In the genomic region with DNA sequence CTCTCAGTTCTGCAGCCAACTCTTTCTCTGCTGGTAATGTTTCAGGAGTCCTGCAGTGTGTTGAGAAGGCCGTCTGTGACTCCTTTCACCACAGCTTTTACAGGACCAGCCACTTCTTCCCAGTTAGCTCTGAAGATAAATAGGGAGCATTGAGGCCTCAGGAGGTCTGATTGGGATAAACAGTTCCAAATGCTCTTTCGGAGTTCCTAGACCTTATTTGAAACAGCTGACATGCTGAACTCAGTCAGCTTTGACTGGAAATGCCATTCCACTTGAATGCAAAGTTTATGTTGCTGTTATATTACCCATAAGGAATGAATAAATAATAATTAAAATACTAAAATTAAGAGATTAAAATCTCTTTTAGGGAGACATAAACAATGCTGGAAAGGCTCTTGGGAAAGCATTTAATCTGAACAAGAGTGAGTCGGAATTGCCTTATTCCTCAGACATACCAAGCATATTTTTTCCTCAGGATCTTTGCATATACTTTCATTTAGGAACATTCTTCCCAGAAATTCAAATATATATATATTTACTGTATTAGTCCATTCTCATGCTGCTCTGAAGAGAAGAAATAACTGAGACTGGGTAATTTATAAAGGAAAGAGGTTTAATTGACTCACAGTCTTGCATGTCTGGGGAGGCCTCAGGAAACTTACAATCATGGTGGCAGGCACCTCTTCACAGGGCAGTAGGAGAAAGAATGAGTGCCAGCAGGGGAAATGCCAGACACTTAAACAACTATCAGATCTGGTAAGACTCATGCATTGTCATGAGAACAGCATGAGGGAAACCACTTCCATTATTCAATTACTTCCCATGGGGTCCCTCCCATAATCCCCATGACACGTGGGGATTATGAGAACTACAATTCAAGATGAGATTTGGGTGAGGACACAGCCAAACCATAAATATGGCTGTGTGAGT, we compare ENCODE assay signal across 14 cellular contexts.
"Had no signal": no experiment of that assay in that cellular context is flagged by ENCODE, and none has a peak within 500 bp of the region (broad histone marks: within the 10 kb centered on the region; RNA-seq: fewer than 3 reads in every experiment).

No MANE protein-coding gene starts in this region.

- H3K36me3 ChIP-seq: pancreas had no signal

- H3K4me3 ChIP-seq: mucosa of descending colon, pancreas had no signal

- DNase-seq: effector memory CD8-positive, alpha-beta T cell; foreskin fibroblast; kidney; left cardiac atrium; mucosa of descending colon; occipital lobe; pancreas; right cardiac atrium; small intestine; stimulated activated CD4-positive, alpha-beta T cell treated with anti-CD3 and anti-CD28 coated beads, Interleukin-2, amount 100 ng/mL, for 48 hours; stimulated activated naive CD4-positive, alpha-beta T cell treated with Interleukin-2 at 50 U/mL for 16 hours had no signal

- H3K4me3 Mint-ChIP-seq: effector memory CD8-positive, alpha-beta T cell; natural killer cell treated with Interleukin-12 subunit alpha and Interleukin-12 subunit beta and Interleukin-15 and Interleukin-18, amount 100 ng/mL, for 72 hours; type B pancreatic cell had no signal

- ATAC-seq: effector memory CD8-positive, alpha-beta T cell; left cardiac atrium; mucosa of descending colon; natural killer cell treated with Interleukin-12 subunit alpha and Interleukin-12 subunit beta and Interleukin-15 and Interleukin-18, amount 100 ng/mL, for 72 hours; pancreas; right cardiac atrium had no signal

- H3K36me3 Mint-ChIP-seq: natural killer cell treated with Interleukin-12 subunit alpha and Interleukin-12 subunit beta and Interleukin-15 and Interleukin-18, amount 100 ng/mL, for 72 hours; type B pancreatic cell had no signal

- H3K27ac Mint-ChIP-seq: effector memory CD8-positive, alpha-beta T cell; natural killer cell treated with Interleukin-12 subunit alpha and Interleukin-12 subunit beta and Interleukin-15 and Interleukin-18, amount 100 ng/mL, for 72 hours; progenitor cell of endocrine pancreas; type B pancreatic cell had no signal

- H3K27ac ChIP-seq: pancreas had no signal

- H3K4me1 ChIP-seq: pancreas had no signal

- H3K9me3 Mint-ChIP-seq: type B pancreatic cell had no signal

- H3K9me3 ChIP-seq: mucosa of descending colon, pancreas had no signal
